ENCODE assay signal across 36 cellular contexts in the genomic region with DNA sequence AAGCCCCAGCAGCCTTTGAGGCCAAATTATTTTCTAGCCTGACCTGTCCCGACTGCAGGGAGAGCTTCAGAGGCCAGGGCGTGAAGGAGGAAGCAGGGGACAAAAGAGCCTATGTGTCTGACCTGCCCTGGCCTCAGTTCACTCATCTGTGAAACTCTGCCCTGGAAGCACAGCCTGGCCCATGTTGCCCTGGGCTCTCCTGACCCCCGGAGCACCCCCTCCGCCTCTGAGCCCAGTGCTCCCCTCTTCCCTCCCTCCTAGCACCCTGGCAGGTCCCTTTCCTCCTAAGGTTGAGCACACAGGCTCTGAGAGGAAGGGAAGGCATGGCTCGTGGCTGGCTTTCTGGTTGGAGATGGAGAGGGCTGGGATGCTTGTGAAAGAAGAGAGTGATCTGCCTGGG.
"Had no signal": no experiment of that assay in that cellular context is flagged by ENCODE, and none has a peak within 500 bp of the region (broad histone marks: within the 10 kb centered on the region; RNA-seq: fewer than 3 reads in every experiment).

No MANE protein-coding gene starts in this region.

- H3K9me3 ChIP-seq: ascending aorta, MG63, Peyer's patch had no signal

- H3K27me3 ChIP-seq: ascending aorta, MG63 had no signal

- H3K27ac ChIP-seq: ascending aorta, cardiac muscle cell, Peyer's patch, RWPE1, WERI-Rb-1 had no signal

- H3K36me3 ChIP-seq: ascending aorta, cardiac muscle cell, Peyer's patch, WERI-Rb-1 had no signal

- DNase-seq: activated CD4-positive, alpha-beta memory T cell treated with anti-CD3 and anti-CD28 coated beads, Interleukin-2, amount 10 ng/mL, durations not matched to agents 7 days and 5 days; activated CD4-positive, alpha-beta T cell treated with anti-CD3 and anti-CD28 coated beads for 1 hour; activated CD4-positive, alpha-beta T cell treated with anti-CD3 and anti-CD28 coated beads for 48 hours; activated CD4-positive, CD25-positive, alpha-beta regulatory T cell; activated CD8-positive, alpha-beta memory T cell treated with anti-CD3 and anti-CD28 coated beads for 24 hours; activated CD8-positive, alpha-beta memory T cell treated with anti-CD3 and anti-CD28 coated beads, Interleukin-2, amount 10 ng/mL, durations not matched to agents 7 days and 5 days; activated CD8-positive, alpha-beta memory T cell treated with anti-CD3 and anti-CD28 coated beads, Interleukin-2, amount 50 U/mL, for 48 hours; activated effector memory CD4-positive, alpha-beta T cell treated with Interleukin-2 at 50 U/mL for 16 hours; activated naive CD4-positive, alpha-beta T cell treated with anti-CD3 and anti-CD28 coated beads, Interleukin-2, amount 10 ng/mL, durations not matched to agents 7 days and 5 days; activated naive CD8-positive, alpha-beta T cell treated with anti-CD3 and anti-CD28 coated beads for 36 hours; activated T-cell treated with anti-CD3 and anti-CD28 coated beads, Interleukin-2, amount 50 U/mL, for 48 hours; amniotic stem cell; Kasumi-1; KG1; MG63; NCI-H1048; NCI-H1105 treated with DMSO at 0.1 percent for 48 hours; NCI-H1436; NCI-H1694; NCI-H1930; NCI-H2081 treated with DMSO at 0.1 percent for 48 hours; NCI-H2227 treated with DMSO at 0.1 percent for 48 hours; NCI-H446; NCI-H510A treated with DMSO at 0.1 percent for 48 hours; NCI-H69; PC-3; Peyer's patch; SW 1271; T-helper 1 cell; T-helper 2 cell; T-helper 9 cell; WERI-Rb-1 had no signal

- ATAC-seq: activated CD8-positive, alpha-beta memory T cell treated with anti-CD3 and anti-CD28 coated beads, Interleukin-2, amount 10 ng/mL, durations not matched to agents 7 days and 5 days; PC-3; Right ventricle myocardium inferior had no signal

- H3K4me3 ChIP-seq: ascending aorta, cardiac muscle cell, MG63, Peyer's patch had no signal
